ENCODE assay signal across 22 cellular contexts in the genomic region with DNA sequence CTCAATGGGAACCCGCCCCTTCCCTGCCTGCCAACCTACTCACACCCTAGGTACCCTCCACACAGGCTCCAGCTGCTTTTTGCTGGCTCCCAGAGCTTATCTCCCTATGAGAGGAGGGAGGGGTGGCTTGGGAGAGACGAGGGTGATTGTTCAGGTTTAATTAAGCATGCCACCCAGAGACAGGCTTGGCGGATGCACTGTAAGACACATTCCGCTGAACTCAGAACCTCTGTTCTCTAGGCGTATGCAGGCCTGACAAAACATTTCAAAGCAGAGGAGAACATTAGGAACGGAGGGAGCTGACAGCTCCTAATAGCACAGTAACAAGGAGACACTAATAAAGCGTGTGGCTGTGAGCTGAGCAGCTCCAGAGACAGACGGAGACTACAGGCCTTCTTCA.
DNase-seq lines count a peak whose midpoint lies in the region; ATAC-seq and TF ChIP-seq lines count a peak whose summit lies in the region.
"Had no signal": no experiment of that assay in that cellular context is flagged by ENCODE, and none has a peak within 500 bp of the region (broad histone marks: within the 10 kb centered on the region; RNA-seq: fewer than 3 reads in every experiment).

No MANE protein-coding gene starts in this region.

- no peak for TF ChIP-seq POLR2A in body of pancreas (IDR thresholded peaks at IDR 0.05)

- no peaks in the 10 kb centered on the region for H3K36me3 ChIP-seq in GM23338 (ENCODE audit: insufficient read depth)
- H3K36me3 ChIP-seq in neural progenitor cell, result no peaks in the 10 kb centered on the region
- no peaks in the 10 kb centered on the region for H3K36me3 ChIP-seq in CD4-positive, alpha-beta memory T cell (ENCODE audit: insufficient read depth, low read length)
- H3K36me3 ChIP-seq in body of pancreas (replicated peaks in 1 of 2; ENCODE audit: insufficient read depth in 1 of 2, low read depth in 2 of 2), result no peaks in the 10 kb centered on the region

- H3K4me3 ChIP-seq in GM23338, result no peak overlapping the region
- no peak overlapping the region for H3K4me3 ChIP-seq in neural progenitor cell
- H3K4me3 ChIP-seq in CD4-positive, alpha-beta memory T cell (ENCODE audit: low read length in 2 of 2), result no peak overlapping the region
- no peak overlapping the region for H3K4me3 ChIP-seq in body of pancreas
- H3K4me3 ChIP-seq: GM12878 had no signal

- POLR2A ChIA-PET in CD4-positive, alpha-beta memory T cell (lab: Charles Lee; ENCODE audit: partially characterized antibody), result no interaction called here

- H3K9me3 ChIP-seq in neural progenitor cell (ENCODE audit: low read depth), result no peaks in the 10 kb centered on the region
- no peaks in the 10 kb centered on the region for H3K9me3 ChIP-seq in CD4-positive, alpha-beta memory T cell (ENCODE audit: control insufficient read depth in 1 of 2, low read length in 2 of 2)
- H3K9me3 ChIP-seq in body of pancreas, result no peaks in the 10 kb centered on the region

- peaks cover 14% of the 10 kb centered on the region; the same call in 1 of the 2 replicates for H3K9me2 ChIP-seq in GM23338 (ENCODE audit: insufficient read depth)

- H2AFZ ChIP-seq in GM23338, result no peak overlapping the region
- H2AFZ ChIP-seq in neural progenitor cell (replicated peaks), result no peak overlapping the region
- H2AFZ ChIP-seq: parathyroid adenoma had no signal

- H3K27me3 ChIP-seq in GM23338 (ENCODE audit: insufficient read depth) (no peaks in the 10 kb centered on the region), neural progenitor cell (no peaks in the 10 kb centered on the region), body of pancreas (no peaks in the 10 kb centered on the region)
- H3K27me3 ChIP-seq in CD4-positive, alpha-beta memory T cell (ENCODE audit: insufficient read depth, low read length), result no peaks in the 10 kb centered on the region

- H3K27ac Mint-ChIP-seq in GM23338 (no peak overlapping the region), neural progenitor cell (no peak overlapping the region)
- H3K27ac Mint-ChIP-seq in CD4-positive, alpha-beta memory T cell, result no peak overlapping the region
- H3K27ac Mint-ChIP-seq: activated CD4-positive, alpha-beta memory T cell treated with anti-CD3 and anti-CD28 coated beads for 36 hours; B cell; naive B cell; stimulated activated naive CD8-positive, alpha-beta T cell treated with anti-CD3 and anti-CD28 coated beads, Interleukin-15, amount 100 ng/mL, for 72 hours; T-helper 17 cell had no signal

- WGBS in body of pancreas, 2 donors, result 62 to 67% methylated on average over 8 of the region's 8 CpGs

- no peaks in the 10 kb centered on the region for H3K79me2 ChIP-seq in GM23338 (replicated peaks; ENCODE audit: insufficient read depth)
- no peaks in the 10 kb centered on the region for H3K79me2 ChIP-seq in neural progenitor cell (ENCODE audit: low read depth)
- H3K79me2 ChIP-seq: parathyroid adenoma had no signal

- intact Hi-C loops in CD4-positive, alpha-beta memory T cell (cut with micrococcal nuclease), result no loop called here
- intact Hi-C loops in body of pancreas (cut with DNase I), result no loop called here

- DNase-seq in GM23338 (ENCODE audit: low spot score) (peak; percentile 6), NCI-H2029 (lab: John Stamatoyannopoulos, UW) (peak; percentile 61), NCI-H748 treated with DMSO at 0.1 percent for 48 hours (lab: John Stamatoyannopoulos, UW) (peak; percentile 10), neural progenitor cell (ENCODE audit: low spot score) (peak; percentile 90), body of pancreas (no peak), HuH-7.5 (ENCODE audit: low spot score) (no peak)
- DNase-seq in CD4-positive, alpha-beta memory T cell, result no peak
- DNase-seq: activated CD4-positive, alpha-beta memory T cell treated with anti-CD3 and anti-CD28 coated beads for 36 hours; dermis blood vessel endothelial cell; GF-D8; mesenchymal stem cell; naive B cell; NCI-H226; SIG-M5; stimulated activated naive CD8-positive, alpha-beta T cell treated with anti-CD3 and anti-CD28 coated beads, Interleukin-15, amount 100 ng/mL, for 72 hours; T-helper 17 cell; trophoblast cell had no signal

- H4K20me1 ChIP-seq in GM23338 (replicated peaks; ENCODE audit: insufficient read depth), result no peaks in the 10 kb centered on the region
- H4K20me1 ChIP-seq in neural progenitor cell (ENCODE audit: low read depth), result no peaks in the 10 kb centered on the region

- no peak; the same call in 1 of the 3 replicates for ATAC-seq in GM23338
- no peak for ATAC-seq in body of pancreas
- ATAC-seq: GM12878; HCT116; stimulated activated naive CD8-positive, alpha-beta T cell treated with anti-CD3 and anti-CD28 coated beads, Interleukin-15, amount 100 ng/mL, for 72 hours; T-helper 17 cell had no signal

- CTCF ChIA-PET in CD4-positive, alpha-beta memory T cell (lab: Charles Lee; ENCODE audit: partially characterized antibody), result no interaction called here

- H3K4me3 Mint-ChIP-seq in GM23338, result no peak overlapping the region
- no peak overlapping the region for H3K4me3 Mint-ChIP-seq in neural progenitor cell
- H3K4me3 Mint-ChIP-seq in CD4-positive, alpha-beta memory T cell, result no peak overlapping the region
- H3K4me3 Mint-ChIP-seq: activated CD4-positive, alpha-beta memory T cell treated with anti-CD3 and anti-CD28 coated beads for 36 hours; B cell; naive B cell; stimulated activated naive CD8-positive, alpha-beta T cell treated with anti-CD3 and anti-CD28 coated beads, Interleukin-15, amount 100 ng/mL, for 72 hours; T-helper 17 cell had no signal

- no peaks in the 10 kb centered on the region for H3K27me3 Mint-ChIP-seq in GM23338 (ENCODE audit: insufficient read depth, low read depth, poor library complexity)
- H3K27me3 Mint-ChIP-seq in neural progenitor cell (ENCODE audit: insufficient read depth, low read depth), result peaks cover 3% of the 10 kb centered on the region
- no peaks in the 10 kb centered on the region for H3K27me3 Mint-ChIP-seq in CD4-positive, alpha-beta memory T cell
- H3K27me3 Mint-ChIP-seq: activated CD4-positive, alpha-beta memory T cell treated with anti-CD3 and anti-CD28 coated beads for 36 hours; B cell; stimulated activated naive CD8-positive, alpha-beta T cell treated with anti-CD3 and anti-CD28 coated beads, Interleukin-15, amount 100 ng/mL, for 72 hours; T-helper 17 cell had no signal

- H3K27ac ChIP-seq in GM23338 (ENCODE audit: low read depth), result no peak overlapping the region
- peak overlapping the region; percentile 66 for H3K27ac ChIP-seq in neural progenitor cell
- no peak overlapping the region for H3K27ac ChIP-seq in CD4-positive, alpha-beta memory T cell (ENCODE audit: low read depth, low read length)
- no peak overlapping the region for H3K27ac ChIP-seq in body of pancreas
- H3K27ac ChIP-seq: epithelial cell of prostate, parathyroid adenoma had no signal

- H3K4me1 Mint-ChIP-seq in GM23338 (no peaks in the 10 kb centered on the region), neural progenitor cell (peaks cover 4% of the 10 kb centered on the region)
- no peaks in the 10 kb centered on the region for H3K4me1 Mint-ChIP-seq in CD4-positive, alpha-beta memory T cell
- H3K4me1 Mint-ChIP-seq: B cell; naive B cell; stimulated activated naive CD8-positive, alpha-beta T cell treated with anti-CD3 and anti-CD28 coated beads, Interleukin-15, amount 100 ng/mL, for 72 hours; T-helper 17 cell had no signal

- H3K4me1 ChIP-seq in GM23338 (ENCODE audit: insufficient read depth), result no peaks in the 10 kb centered on the region
- H3K4me1 ChIP-seq in neural progenitor cell, result peaks cover 26% of the 10 kb centered on the region
- no peaks in the 10 kb centered on the region for H3K4me1 ChIP-seq in CD4-positive, alpha-beta memory T cell (ENCODE audit: insufficient read depth, low read length)
- no peaks in the 10 kb centered on the region for H3K4me1 ChIP-seq in body of pancreas
- H3K4me1 ChIP-seq: parathyroid adenoma had no signal

- H3K9me3 Mint-ChIP-seq in GM23338, result no peaks in the 10 kb centered on the region
- no peaks in the 10 kb centered on the region for H3K9me3 Mint-ChIP-seq in neural progenitor cell
- H3K9me3 Mint-ChIP-seq in CD4-positive, alpha-beta memory T cell, result no peaks in the 10 kb centered on the region
- H3K9me3 Mint-ChIP-seq: activated CD4-positive, alpha-beta memory T cell treated with anti-CD3 and anti-CD28 coated beads for 36 hours; stimulated activated naive CD8-positive, alpha-beta T cell treated with anti-CD3 and anti-CD28 coated beads, Interleukin-15, amount 100 ng/mL, for 72 hours had no signal

- H3K4me2 ChIP-seq in GM23338 (no peak overlapping the region), neural progenitor cell (peak overlapping the region; percentile 55)

- H3K36me3 Mint-ChIP-seq in GM23338 (ENCODE audit: low read depth) (no peaks in the 10 kb centered on the region), neural progenitor cell (no peaks in the 10 kb centered on the region)
- no peaks in the 10 kb centered on the region for H3K36me3 Mint-ChIP-seq in CD4-positive, alpha-beta memory T cell
- H3K36me3 Mint-ChIP-seq: activated CD4-positive, alpha-beta memory T cell treated with anti-CD3 and anti-CD28 coated beads for 36 hours; naive B cell had no signal

- no peak overlapping the region for H3K9ac ChIP-seq in neural progenitor cell
- H3K9ac ChIP-seq: parathyroid adenoma had no signal

- H3F3A ChIP-seq in GM23338 (replicated peaks; ENCODE audit: low read depth), result no peaks in the 10 kb centered on the region
- H3F3A ChIP-seq in neural progenitor cell (ENCODE audit: low read depth), result peaks cover 18% of the 10 kb centered on the region

- no peak for TF ChIP-seq CTCF in GM23338 (conservative IDR thresholded peaks at IDR 0.05; ENCODE audit: low read depth in 2 of 2)
- TF ChIP-seq CTCF in neural progenitor cell (IDR thresholded peaks at IDR 0.05), result no peak
- TF ChIP-seq CTCF in body of pancreas (IDR thresholded peaks at IDR 0.05), result no peak

TF ChIP-seq in GM23338, 12 proteins besides CTCF, POLR2A, EP300 and RAD21 (continues in another document):
- no peak for TF ChIP-seq EZH2phosphoT487 (IDR thresholded peaks at IDR 0.05; ENCODE audit: unreplicated experiment)

Comparison
In these comparisons a context has a peak if more than half of its experiments do, and no peak if none do; other contexts are left out.
1. DNase-seq: peak in GM23338 (single experiment), NCI-H2029 (single experiment), NCI-H748 treated with DMSO at 0.1 percent for 48 hours (single experiment) and neural progenitor cell (single experiment); none in CD4-positive, alpha-beta memory T cell (0 of 5), body of pancreas (0 of 4) and HuH-7.5 (single experiment).